7 cellular contexts compared by ENCODE assay signal in genomic region chrX:69615323-69615722, GRCh38. TPM values are rescaled to one million over a fixed set of nuclear protein-coding genes. Genes with fewer than 3 reads are reported as not detected.
DNase-seq lines count a peak whose midpoint lies in the region; ATAC-seq and TF ChIP-seq lines count a peak whose summit lies in the region.

No MANE protein-coding gene starts in this region.

- peaks cover 5 to 13% of the 10 kb centered on the region in 2 experiments for H3K4me1 Mint-ChIP-seq in H9
- H3K4me1 Mint-ChIP-seq in activated T-helper 2 cell treated with anti-CD3 and anti-CD28 coated beads, Interferon-gamma antibody, Interleukin-2, Interleukin-4, amounts not matched to agents 10 μg/mL and 5 μg/mL and 100 μg/mL, durations not matched to agents 14 hours and 24 hours and 36 hours (ENCODE audit: low read depth), result peaks cover 4% of the 10 kb centered on the region

- in situ Hi-C loops in Panc1 (cut with HindIII; ENCODE audit: low pct_unique_long_range_greater_than_20kb, low sequenced_read_pairs), result no loop called here

- no peak overlapping the region for H3K23ac ChIP-seq in H9 (ENCODE audit: insufficient read length, low read depth, low read length)

- H3K36me3 ChIP-seq in Panc1 (ENCODE audit: control insufficient read depth, insufficient read depth, low read length) (no peaks in the 10 kb centered on the region), gastroesophageal sphincter (no peaks in the 10 kb centered on the region), rectal smooth muscle tissue (ENCODE audit: control insufficient read depth, insufficient read depth, low read length) (no peaks in the 10 kb centered on the region)

- CTCF ChIA-PET in Panc1 (lab: Charles Lee), result no interaction called here

- H2BK5ac ChIP-seq in H9 (ENCODE audit: insufficient read length, low read length), result no peak overlapping the region

- H3K27me3 ChIP-seq in H9 (ENCODE audit: insufficient read depth, low read length) (no peaks in the 10 kb centered on the region), Panc1 (ENCODE audit: control insufficient read depth, insufficient read depth, low read length) (peaks cover 3% of the 10 kb centered on the region; the same call in 1 of the 2 replicates), gastroesophageal sphincter (no peaks in the 10 kb centered on the region), rectal smooth muscle tissue (ENCODE audit: control insufficient read depth, insufficient read depth, low read length) (no peaks in the 10 kb centered on the region)

- H3K27me3 Mint-ChIP-seq in H9 (ENCODE audit: low read depth), result peaks cover 13% of the 10 kb centered on the region
- H3K27me3 Mint-ChIP-seq in activated T-helper 2 cell treated with anti-CD3 and anti-CD28 coated beads, Interferon-gamma antibody, Interleukin-2, Interleukin-4, amounts not matched to agents 10 μg/mL and 5 μg/mL and 100 μg/mL, durations not matched to agents 14 hours and 24 hours and 36 hours (ENCODE audit: low read depth), result peaks cover 11% of the 10 kb centered on the region

- intact Hi-C loops in Panc1 (cut with micrococcal nuclease; ENCODE audit: unreplicated experiment), result loop anchor here (5.0 kb wide), 1 partner anchor 78 kb away; no protein-coding TSS in a partner anchor
- intact Hi-C loops in activated T-helper 2 cell treated with anti-CD3 and anti-CD28 coated beads, Interferon-gamma antibody, Interleukin-2, Interleukin-4, amounts not matched to agents 10 μg/mL and 5 μg/mL and 100 μg/mL, durations not matched to agents 14 hours and 24 hours and 36 hours (cut with micrococcal nuclease), result loop anchor here (5.0 kb wide), 1 partner anchor 113 kb away; the partner anchor contains the start of gene NALF2

- no peak overlapping the region for H3K27ac Mint-ChIP-seq in H9
- H3K27ac Mint-ChIP-seq in activated T-helper 2 cell treated with anti-CD3 and anti-CD28 coated beads, Interferon-gamma antibody, Interleukin-2, Interleukin-4, amounts not matched to agents 10 μg/mL and 5 μg/mL and 100 μg/mL, durations not matched to agents 14 hours and 24 hours and 36 hours, result no peak overlapping the region

- peaks cover 54 to 56% of the 10 kb centered on the region in 2 experiments for H3K9me3 Mint-ChIP-seq in H9
- no peaks in the 10 kb centered on the region for H3K9me3 Mint-ChIP-seq in activated T-helper 2 cell treated with anti-CD3 and anti-CD28 coated beads, Interferon-gamma antibody, Interleukin-2, Interleukin-4, amounts not matched to agents 10 μg/mL and 5 μg/mL and 100 μg/mL, durations not matched to agents 14 hours and 24 hours and 36 hours

- H4K5ac ChIP-seq in H9 (ENCODE audit: insufficient read length, low read depth, low read length), result no peak overlapping the region

- no peak overlapping the region for H3K18ac ChIP-seq in H9 (ENCODE audit: insufficient read length, low read depth, low read length)

- H3K79me2 ChIP-seq in H9 (ENCODE audit: insufficient read depth, low read length), result no peaks in the 10 kb centered on the region

- DNase-seq in H9, result peak; percentile 50
- DNase-seq in Panc1 (ENCODE audit: low read depth, low spot score), result no peak
- DNase-seq in activated T-helper 2 cell treated with anti-CD3 and anti-CD28 coated beads, Interferon-gamma antibody, Interleukin-2, Interleukin-4, amounts not matched to agents 10 μg/mL and 5 μg/mL and 100 μg/mL, durations not matched to agents 14 hours and 24 hours and 36 hours (ENCODE audit: low spot score), result no peak
- DNase-seq in COLO829 (ENCODE audit: low spot score), result no peak
- no peak for DNase-seq in NCI-H1417 treated with DMSO at 0.1 percent for 48 hours (lab: John Stamatoyannopoulos, UW)

- H2BK15ac ChIP-seq in H9 (ENCODE audit: low read depth, low read length), result no peak overlapping the region

- TF ChIP-seq POLR2A in gastroesophageal sphincter (IDR thresholded peaks at IDR 0.05), result no peak

- no peak overlapping the region for H3K14ac ChIP-seq in H9 (ENCODE audit: insufficient read depth, low read length)

- no peak for TF ChIP-seq EP300 in gastroesophageal sphincter (IDR thresholded peaks at IDR 0.05)

- H3K23me2 ChIP-seq in H9 (ENCODE audit: insufficient read length, low read depth, low read length, poor library complexity, severe bottlenecking), result peaks cover 6% of the 10 kb centered on the region

- H2BK120ac ChIP-seq in H9 (ENCODE audit: low read depth, low read length, poor library complexity, severe bottlenecking), result no peak overlapping the region

- no CpG with 5 or more reads among the region's 7 CpGs for WGBS in H9 (ENCODE audit: extremely low coverage, insufficient read length, low lambda C conversion rate)
- 8 to 24% methylated on average over 2 to 5 of the region's 7 CpGs for WGBS in gastroesophageal sphincter (ENCODE audit: low coverage in 1 of 2), 2 donors

- no peaks in the 10 kb centered on the region for H3K4me1 ChIP-seq in H9 (ENCODE audit: insufficient read depth, low read length)
- no peaks in the 10 kb centered on the region; the same call in 1 of the 2 replicates for H3K4me1 ChIP-seq in Panc1 (ENCODE audit: control insufficient read depth, insufficient read depth, low read length)
- peaks cover 0 to 18% (median 0%) of the 10 kb centered on the region in 3 donors for H3K4me1 ChIP-seq in gastroesophageal sphincter
- H3K4me1 ChIP-seq in rectal smooth muscle tissue (ENCODE audit: control insufficient read depth, insufficient read depth, low read length), result no peaks in the 10 kb centered on the region

- H2AK5ac ChIP-seq in H9 (ENCODE audit: insufficient read length, low read length), result no peak overlapping the region

- H2AFZ ChIP-seq in H9 (ENCODE audit: low read length), result no peak overlapping the region

- ATAC-seq in Panc1, result no peak
- ATAC-seq in gastroesophageal sphincter, result no peak

- no peaks in the 10 kb centered on the region for H4K20me1 ChIP-seq in H9 (ENCODE audit: control insufficient read depth, insufficient read depth, insufficient read length)

- H3K79me1 ChIP-seq in H9 (ENCODE audit: insufficient read depth, low read depth, low read length, poor library complexity, severe bottlenecking), result no peaks in the 10 kb centered on the region

- no peak overlapping the region for H2BK20ac ChIP-seq in H9 (ENCODE audit: low read depth, low read length, poor library complexity, severe bottlenecking)

- BruUV-seq in Panc1 (replicated peaks; lab: Mats Ljungman, UMichigan), result no TSS peak

- H4K91ac ChIP-seq in H9 (ENCODE audit: insufficient read length, low read depth, low read length), result no peak overlapping the region

- H3K4me3 ChIP-seq in Panc1 (ENCODE audit: low read depth in 2 of 2, low read length in 2 of 2) (peak overlapping the region; percentile 37 to 46; a peak in 3 of 4 replicates), gastroesophageal sphincter (peak overlapping the region; percentile 70 to 78), rectal smooth muscle tissue (ENCODE audit: low read length) (peak overlapping the region; percentile 42)

- no peak for TF ChIP-seq CTCF in H9 (conservative IDR thresholded peaks at IDR 0.05)
- TF ChIP-seq CTCF in Panc1 (IDR thresholded peaks at IDR 0.05), result no peak
- TF ChIP-seq CTCF in gastroesophageal sphincter (IDR thresholded peaks at IDR 0.05), result no peak

- H2BK12ac ChIP-seq in H9 (ENCODE audit: insufficient read length, low read depth, low read length), result no peak overlapping the region

- peaks cover 26% of the 10 kb centered on the region for H3K9me3 ChIP-seq in H9 (ENCODE audit: control insufficient read depth, low read depth, low read length)
- H3K9me3 ChIP-seq in Panc1 (ENCODE audit: control insufficient read depth, insufficient read depth, low read depth, low read length), result no peaks in the 10 kb centered on the region
- H3K9me3 ChIP-seq in gastroesophageal sphincter, result no peaks in the 10 kb centered on the region

- H3K9ac ChIP-seq in H9 (ENCODE audit: extremely low read depth, insufficient read length, low read length) (no peak overlapping the region), rectal smooth muscle tissue (ENCODE audit: low read length) (no peak overlapping the region)

- H3K4ac ChIP-seq in H9 (ENCODE audit: low read depth, low read length), result no peak overlapping the region

- H3K36me3 Mint-ChIP-seq in H9 (ENCODE audit: insufficient read depth in 1 of 3, low read depth in 3 of 3), result no peaks in the 10 kb centered on the region; a peak in 2 of 7 replicates
- no peaks in the 10 kb centered on the region for H3K36me3 Mint-ChIP-seq in activated T-helper 2 cell treated with anti-CD3 and anti-CD28 coated beads, Interferon-gamma antibody, Interleukin-2, Interleukin-4, amounts not matched to agents 10 μg/mL and 5 μg/mL and 100 μg/mL, durations not matched to agents 14 hours and 24 hours and 36 hours (ENCODE audit: low read depth)

- no peak overlapping the region for H4K8ac ChIP-seq in H9 (replicated peaks; ENCODE audit: insufficient read length, low read depth, low read length)

- no peak overlapping the region for H3K56ac ChIP-seq in H9 (ENCODE audit: insufficient read length, low read depth, low read length)

- H3K4me3 Mint-ChIP-seq in H9, result peak overlapping the region; percentile 52 to 71
- no peak overlapping the region for H3K4me3 Mint-ChIP-seq in activated T-helper 2 cell treated with anti-CD3 and anti-CD28 coated beads, Interferon-gamma antibody, Interleukin-2, Interleukin-4, amounts not matched to agents 10 μg/mL and 5 μg/mL and 100 μg/mL, durations not matched to agents 14 hours and 24 hours and 36 hours (ENCODE audit: low read depth)

- POLR2A ChIA-PET in Panc1 (lab: Charles Lee), result no interaction called here

- H3K27ac ChIP-seq in H9 (ENCODE audit: insufficient read length, low read depth, low read length), result no peak overlapping the region
- no peak overlapping the region for H3K27ac ChIP-seq in Panc1 (ENCODE audit: low read length)
- H3K27ac ChIP-seq in gastroesophageal sphincter, result no peak overlapping the region
- no peak overlapping the region for H3K27ac ChIP-seq in rectal smooth muscle tissue (ENCODE audit: low read depth, low read length)

- H3T11ph ChIP-seq in H9 (ENCODE audit: low read length), result no peak overlapping the region

- H3K4me2 ChIP-seq in H9 (ENCODE audit: insufficient read depth, insufficient read length, low read length), result peak overlapping the region; percentile 24

RNA-seq across cellular contexts. Expression of gene EDA, which starts 0.6 kb away (rescaled TPM):
- total RNA-seq in H9 (2021) (7.7 and 8.1 TPM in 2 replicates), Panc1 (2021; ENCODE audit: unreplicated experiment) (0.23 TPM), gastroesophageal sphincter (10 to 100 TPM in 1 of 4 donors, 1 to 10 TPM in 3; 2.8 to 11.7 (median 7.1) TPM)
- polyA plus RNA-seq in Panc1 (2012; ENCODE audit: insufficient read length), result not detected
- 0.57 TPM in 2 replicates for total RNA-seq in activated T-helper 2 cell treated with anti-CD3 and anti-CD28 coated beads, Interferon-gamma antibody, Interleukin-2, Interleukin-4, amounts not matched to agents 10 μg/mL and 5 μg/mL and 100 μg/mL, durations not matched to agents 14 hours and 24 hours and 36 hours
